Comparison of ENCODE assay signal across 35 cellular contexts in the genomic region with DNA sequence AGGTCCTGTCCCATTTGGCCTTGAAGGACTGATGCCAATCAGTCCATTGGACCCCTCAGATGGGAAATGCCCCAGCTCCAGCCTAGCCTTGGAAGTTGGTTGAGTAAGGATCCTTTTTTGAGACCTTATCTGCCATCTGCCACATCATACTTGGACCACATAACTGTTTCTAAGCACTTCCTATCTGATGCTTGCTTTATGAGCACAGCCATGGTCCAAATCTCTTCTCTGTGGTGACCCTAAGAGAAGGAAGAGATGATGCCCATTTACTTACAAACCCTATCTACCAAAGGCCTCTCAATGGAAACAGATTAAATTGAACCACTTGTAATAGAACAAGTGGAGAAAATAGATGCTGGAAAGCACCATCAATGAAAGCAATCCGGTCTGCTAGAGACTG.
"Had no signal": no experiment of that assay in that cellular context is flagged by ENCODE, and none has a peak within 500 bp of the region (broad histone marks: within the 10 kb centered on the region; RNA-seq: fewer than 3 reads in every experiment).

No MANE protein-coding gene starts in this region.

- H3K9me3 ChIP-seq: MG63 had no signal

- H3K4me2 ChIP-seq: KMS-11 had no signal

- H3K36me3 ChIP-seq: MG63 had no signal

- H3K4me3 ChIP-seq: MG63 had no signal

- H3K27me3 ChIP-seq: MG63 had no signal

- DNase-seq: Kasumi-1, MG63, MM.1S, MV-4-11, NCI-H1048, NCI-H1092, NCI-H1092 treated with DMSO at 0.1 percent for 48 hours, NCI-H1105, NCI-H1105 treated with DMSO at 0.1 percent for 48 hours, NCI-H1417, NCI-H1417 treated with DMSO at 0.1 percent for 48 hours, NCI-H1436, NCI-H1436 treated with DMSO at 0.1 percent for 48 hours, NCI-H146, NCI-H1694, NCI-H1694 treated with DMSO at 0.1 percent for 48 hours, NCI-H187, NCI-H187 treated with DMSO at 0.1 percent for 48 hours, NCI-H1930, NCI-H2029, NCI-H2029 treated with DMSO at 0.1 percent for 48 hours, NCI-H2081, NCI-H2081 treated with DMSO at 0.1 percent for 48 hours, NCI-H2107, NCI-H2171, NCI-H2171 treated with DMSO at 0.1 percent for 48 hours, NCI-H2227 treated with DMSO at 0.1 percent for 48 hours, NCI-H226, NCI-H345, NCI-H446, NCI-H446 treated with DMSO at 0.1 percent for 48 hours, NCI-H510A, NCI-H510A treated with DMSO at 0.1 percent for 48 hours, NCI-H524 had no signal

- H3K27ac ChIP-seq: KMS-11 had no signal

- H3K9ac ChIP-seq: KMS-11 had no signal
